In the genomic region with DNA sequence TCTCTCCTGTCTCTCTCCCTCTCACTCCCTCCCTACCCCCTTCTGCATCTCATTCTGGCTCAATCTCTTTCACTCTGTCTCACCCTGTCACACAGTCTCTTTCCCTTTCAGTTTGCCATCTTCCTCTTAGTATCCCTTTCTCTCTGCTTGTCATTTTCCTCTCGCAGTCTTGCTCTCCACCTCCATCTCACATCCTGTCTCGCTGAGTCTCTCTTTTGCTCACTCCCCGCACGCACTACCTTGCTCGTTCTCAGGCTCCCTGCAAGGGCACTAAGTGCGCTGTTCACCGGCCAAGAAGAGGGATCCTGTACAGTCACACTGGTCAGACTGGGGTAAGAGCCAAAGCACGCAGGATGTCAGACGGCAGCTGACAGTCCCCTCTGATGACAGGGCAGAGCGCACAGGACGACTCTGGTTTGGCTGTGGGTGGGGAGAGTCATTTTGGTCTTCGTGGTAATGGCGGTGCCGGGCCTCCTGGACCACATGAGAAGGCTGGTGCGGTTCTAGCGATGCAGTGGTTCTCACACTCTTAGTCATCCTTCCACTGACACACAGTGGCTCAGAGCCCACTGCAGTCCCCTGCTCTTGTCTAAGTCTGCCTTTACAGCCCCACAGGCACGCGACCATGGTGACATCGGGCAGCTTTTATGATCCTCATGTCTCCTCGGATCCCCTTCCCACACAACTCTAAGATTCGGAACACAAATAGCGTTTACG, we compare ENCODE assay signal across 1 cellular context.
TF ChIP-seq lines count a peak whose summit lies in the region.

No MANE protein-coding gene starts in this region.

TF ChIP-seq in K562, 482 proteins besides CTCF, POLR2A, EP300 and RAD21 (continued from another document and continues in another):
- TF ChIP-seq, protein P1, sequence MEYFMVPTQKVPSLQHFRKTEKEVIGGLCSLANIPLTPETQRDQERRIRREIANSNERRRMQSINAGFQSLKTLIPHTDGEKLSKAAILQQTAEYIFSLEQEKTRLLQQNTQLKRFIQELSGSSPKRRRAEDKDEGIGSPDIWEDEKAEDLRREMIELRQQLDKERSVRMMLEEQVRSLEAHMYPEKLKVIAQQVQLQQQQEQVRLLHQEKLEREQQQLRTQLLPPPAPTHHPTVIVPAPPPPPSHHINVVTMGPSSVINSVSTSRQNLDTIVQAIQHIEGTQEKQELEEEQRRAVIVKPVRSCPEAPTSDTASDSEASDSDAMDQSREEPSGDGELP (CRISPR knock-in tag; IDR thresholded peaks at IDR 0.05; ENCODE audit: borderline replicate concordance) = peak; percentile 15; the same call in 1 of the 2 replicates
- TF ChIP-seq, protein P2, sequence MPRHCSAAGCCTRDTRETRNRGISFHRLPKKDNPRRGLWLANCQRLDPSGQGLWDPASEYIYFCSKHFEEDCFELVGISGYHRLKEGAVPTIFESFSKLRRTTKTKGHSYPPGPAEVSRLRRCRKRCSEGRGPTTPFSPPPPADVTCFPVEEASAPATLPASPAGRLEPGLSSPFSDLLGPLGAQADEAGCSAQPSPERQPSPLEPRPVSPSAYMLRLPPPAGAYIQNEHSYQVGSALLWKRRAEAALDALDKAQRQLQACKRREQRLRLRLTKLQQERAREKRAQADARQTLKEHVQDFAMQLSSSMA (CRISPR knock-in tag; IDR thresholded peaks at IDR 0.05) = no peak
- TF ChIP-seq, protein P3, sequence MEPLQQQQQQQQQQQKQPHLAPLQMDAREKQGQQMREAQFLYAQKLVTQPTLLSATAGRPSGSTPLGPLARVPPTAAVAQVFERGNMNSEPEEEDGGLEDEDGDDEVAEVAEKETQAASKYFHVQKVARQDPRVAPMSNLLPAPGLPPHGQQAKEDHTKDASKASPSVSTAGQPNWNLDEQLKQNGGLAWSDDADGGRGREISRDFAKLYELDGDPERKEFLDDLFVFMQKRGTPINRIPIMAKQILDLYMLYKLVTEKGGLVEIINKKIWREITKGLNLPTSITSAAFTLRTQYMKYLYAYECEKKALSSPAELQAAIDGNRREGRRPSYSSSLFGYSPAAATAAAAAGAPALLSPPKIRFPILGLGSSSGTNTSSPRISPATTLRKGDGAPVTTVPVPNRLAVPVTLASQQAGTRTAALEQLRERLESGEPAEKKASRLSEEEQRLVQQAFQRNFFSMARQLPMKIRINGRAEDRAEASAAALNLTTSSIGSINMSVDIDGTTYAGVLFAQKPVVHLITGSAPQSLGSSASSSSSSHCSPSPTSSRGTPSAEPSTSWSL (CRISPR knock-in tag; IDR thresholded peaks at IDR 0.05; ENCODE audit: borderline replicate concordance) = 0 out of 2 replicates have a peak, but pooled peaks have one; percentile 18
- TF ChIP-seq ZNF124 (CRISPR knock-in tag; IDR thresholded peaks at IDR 0.05) = no peak
- TF ChIP-seq, protein P4, sequence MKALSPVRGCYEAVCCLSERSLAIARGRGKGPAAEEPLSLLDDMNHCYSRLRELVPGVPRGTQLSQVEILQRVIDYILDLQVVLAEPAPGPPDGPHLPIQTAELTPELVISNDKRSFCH (CRISPR knock-in tag; IDR thresholded peaks at IDR 0.05) = no peak
- TF ChIP-seq, protein P4 (tag; IDR thresholded peaks at IDR 0.05) = peak; percentile 34; the same call in 1 of the 2 replicates
- no peak for TF ChIP-seq NR4A1 (CRISPR knock-in tag; IDR thresholded peaks at IDR 0.05)
- TF ChIP-seq NR4A1 (tag; IDR thresholded peaks at IDR 0.05) = peak; percentile 61; the same call in 1 of the 2 replicates
- TF ChIP-seq, protein P5, sequence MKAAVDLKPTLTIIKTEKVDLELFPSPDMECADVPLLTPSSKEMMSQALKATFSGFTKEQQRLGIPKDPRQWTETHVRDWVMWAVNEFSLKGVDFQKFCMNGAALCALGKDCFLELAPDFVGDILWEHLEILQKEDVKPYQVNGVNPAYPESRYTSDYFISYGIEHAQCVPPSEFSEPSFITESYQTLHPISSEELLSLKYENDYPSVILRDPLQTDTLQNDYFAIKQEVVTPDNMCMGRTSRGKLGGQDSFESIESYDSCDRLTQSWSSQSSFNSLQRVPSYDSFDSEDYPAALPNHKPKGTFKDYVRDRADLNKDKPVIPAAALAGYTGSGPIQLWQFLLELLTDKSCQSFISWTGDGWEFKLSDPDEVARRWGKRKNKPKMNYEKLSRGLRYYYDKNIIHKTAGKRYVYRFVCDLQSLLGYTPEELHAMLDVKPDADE (conservative IDR thresholded peaks at IDR 0.05; ENCODE audit: control insufficient read depth, low read depth, low read length) = no peak
- no peak for TF ChIP-seq MTF1 (CRISPR knock-in tag; IDR thresholded peaks at IDR 0.05; ENCODE audit: borderline replicate concordance)
- TF ChIP-seq ZBTB1 (CRISPR knock-in tag; IDR thresholded peaks at IDR 0.05; ENCODE audit: borderline replicate concordance, low read depth) = peak; percentile 54; the same call in 1 of the 2 replicates
- TF ChIP-seq, protein P6, sequence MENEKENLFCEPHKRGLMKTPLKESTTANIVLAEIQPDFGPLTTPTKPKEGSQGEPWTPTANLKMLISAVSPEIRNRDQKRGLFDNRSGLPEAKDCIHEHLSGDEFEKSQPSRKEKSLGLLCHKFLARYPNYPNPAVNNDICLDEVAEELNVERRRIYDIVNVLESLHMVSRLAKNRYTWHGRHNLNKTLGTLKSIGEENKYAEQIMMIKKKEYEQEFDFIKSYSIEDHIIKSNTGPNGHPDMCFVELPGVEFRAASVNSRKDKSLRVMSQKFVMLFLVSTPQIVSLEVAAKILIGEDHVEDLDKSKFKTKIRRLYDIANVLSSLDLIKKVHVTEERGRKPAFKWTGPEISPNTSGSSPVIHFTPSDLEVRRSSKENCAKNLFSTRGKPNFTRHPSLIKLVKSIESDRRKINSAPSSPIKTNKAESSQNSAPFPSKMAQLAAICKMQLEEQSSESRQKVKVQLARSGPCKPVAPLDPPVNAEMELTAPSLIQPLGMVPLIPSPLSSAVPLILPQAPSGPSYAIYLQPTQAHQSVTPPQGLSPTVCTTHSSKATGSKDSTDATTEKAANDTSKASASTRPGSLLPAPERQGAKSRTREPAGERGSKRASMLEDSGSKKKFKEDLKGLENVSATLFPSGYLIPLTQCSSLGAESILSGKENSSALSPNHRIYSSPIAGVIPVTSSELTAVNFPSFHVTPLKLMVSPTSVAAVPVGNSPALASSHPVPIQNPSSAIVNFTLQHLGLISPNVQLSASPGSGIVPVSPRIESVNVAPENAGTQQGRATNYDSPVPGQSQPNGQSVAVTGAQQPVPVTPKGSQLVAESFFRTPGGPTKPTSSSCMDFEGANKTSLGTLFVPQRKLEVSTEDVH (IDR thresholded peaks at IDR 0.05; ENCODE audit: low read depth, partially characterized antibody) = no peak
- TF ChIP-seq, protein P7, sequence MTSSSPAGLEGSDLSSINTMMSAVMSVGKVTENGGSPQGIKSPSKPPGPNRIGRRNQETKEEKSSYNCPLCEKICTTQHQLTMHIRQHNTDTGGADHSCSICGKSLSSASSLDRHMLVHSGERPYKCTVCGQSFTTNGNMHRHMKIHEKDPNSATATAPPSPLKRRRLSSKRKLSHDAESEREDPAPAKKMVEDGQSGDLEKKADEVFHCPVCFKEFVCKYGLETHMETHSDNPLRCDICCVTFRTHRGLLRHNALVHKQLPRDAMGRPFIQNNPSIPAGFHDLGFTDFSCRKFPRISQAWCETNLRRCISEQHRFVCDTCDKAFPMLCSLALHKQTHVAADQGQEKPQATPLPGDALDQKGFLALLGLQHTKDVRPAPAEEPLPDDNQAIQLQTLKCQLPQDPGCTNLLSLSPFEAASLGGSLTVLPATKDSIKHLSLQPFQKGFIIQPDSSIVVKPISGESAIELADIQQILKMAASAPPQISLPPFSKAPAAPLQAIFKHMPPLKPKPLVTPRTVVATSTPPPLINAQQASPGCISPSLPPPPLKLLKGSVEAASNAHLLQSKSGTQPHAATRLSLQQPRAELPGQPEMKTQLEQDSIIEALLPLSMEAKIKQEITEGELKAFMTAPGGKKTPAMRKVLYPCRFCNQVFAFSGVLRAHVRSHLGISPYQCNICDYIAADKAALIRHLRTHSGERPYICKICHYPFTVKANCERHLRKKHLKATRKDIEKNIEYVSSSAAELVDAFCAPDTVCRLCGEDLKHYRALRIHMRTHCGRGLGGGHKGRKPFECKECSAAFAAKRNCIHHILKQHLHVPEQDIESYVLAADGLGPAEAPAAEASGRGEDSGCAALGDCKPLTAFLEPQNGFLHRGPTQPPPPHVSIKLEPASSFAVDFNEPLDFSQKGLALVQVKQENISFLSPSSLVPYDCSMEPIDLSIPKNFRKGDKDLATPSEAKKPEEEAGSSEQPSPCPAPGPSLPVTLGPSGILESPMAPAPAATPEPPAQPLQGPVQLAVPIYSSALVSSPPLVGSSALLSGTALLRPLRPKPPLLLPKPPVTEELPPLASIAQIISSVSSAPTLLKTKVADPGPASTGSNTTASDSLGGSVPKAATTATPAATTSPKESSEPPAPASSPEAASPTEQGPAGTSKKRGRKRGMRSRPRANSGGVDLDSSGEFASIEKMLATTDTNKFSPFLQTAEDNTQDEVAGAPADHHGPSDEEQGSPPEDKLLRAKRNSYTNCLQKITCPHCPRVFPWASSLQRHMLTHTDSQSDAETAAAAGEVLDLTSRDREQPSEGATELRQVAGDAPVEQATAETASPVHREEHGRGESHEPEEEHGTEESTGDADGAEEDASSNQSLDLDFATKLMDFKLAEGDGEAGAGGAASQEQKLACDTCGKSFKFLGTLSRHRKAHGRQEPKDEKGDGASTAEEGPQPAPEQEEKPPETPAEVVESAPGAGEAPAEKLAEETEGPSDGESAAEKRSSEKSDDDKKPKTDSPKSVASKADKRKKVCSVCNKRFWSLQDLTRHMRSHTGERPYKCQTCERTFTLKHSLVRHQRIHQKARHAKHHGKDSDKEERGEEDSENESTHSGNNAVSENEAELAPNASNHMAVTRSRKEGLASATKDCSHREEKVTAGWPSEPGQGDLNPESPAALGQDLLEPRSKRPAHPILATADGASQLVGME (CRISPR knock-in tag; IDR thresholded peaks at IDR 0.05) = 0 out of 2 replicates have a peak, but pooled peaks have one; percentile 12
- peak in 1 of 2 experiments; percentile 31; a peak in 1 of 4 replicates for TF ChIP-seq HDAC1 (IDR thresholded peaks at IDR 0.05)
- TF ChIP-seq HDAC3 (IDR thresholded peaks at IDR 0.05; ENCODE audit: borderline replicate concordance, partially characterized antibody) = no peak
- no peak for TF ChIP-seq CBFB (CRISPR knock-in tag; IDR thresholded peaks at IDR 0.05)
- no peak for TF ChIP-seq ZNF707 (CRISPR knock-in tag; conservative IDR thresholded peaks at IDR 0.05)
- TF ChIP-seq SMAD3 (CRISPR knock-in tag; conservative IDR thresholded peaks at IDR 0.05) = no peak
- no peak for TF ChIP-seq CBX8 (IDR thresholded peaks at IDR 0.05; ENCODE audit: borderline replicate concordance, extremely low read depth, low read depth, low read length, poor library complexity, severe bottlenecking)
- no peak for TF ChIP-seq HDAC6 (IDR thresholded peaks at IDR 0.05; ENCODE audit: low read depth, low read length)
- TF ChIP-seq BCOR (IDR thresholded peaks at IDR 0.05) = no peak
- TF ChIP-seq, protein P8, sequence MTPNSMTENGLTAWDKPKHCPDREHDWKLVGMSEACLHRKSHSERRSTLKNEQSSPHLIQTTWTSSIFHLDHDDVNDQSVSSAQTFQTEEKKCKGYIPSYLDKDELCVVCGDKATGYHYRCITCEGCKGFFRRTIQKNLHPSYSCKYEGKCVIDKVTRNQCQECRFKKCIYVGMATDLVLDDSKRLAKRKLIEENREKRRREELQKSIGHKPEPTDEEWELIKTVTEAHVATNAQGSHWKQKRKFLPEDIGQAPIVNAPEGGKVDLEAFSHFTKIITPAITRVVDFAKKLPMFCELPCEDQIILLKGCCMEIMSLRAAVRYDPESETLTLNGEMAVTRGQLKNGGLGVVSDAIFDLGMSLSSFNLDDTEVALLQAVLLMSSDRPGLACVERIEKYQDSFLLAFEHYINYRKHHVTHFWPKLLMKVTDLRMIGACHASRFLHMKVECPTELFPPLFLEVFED (CRISPR knock-in tag; conservative IDR thresholded peaks at IDR 0.05) = no peak
- TF ChIP-seq, protein P9, sequence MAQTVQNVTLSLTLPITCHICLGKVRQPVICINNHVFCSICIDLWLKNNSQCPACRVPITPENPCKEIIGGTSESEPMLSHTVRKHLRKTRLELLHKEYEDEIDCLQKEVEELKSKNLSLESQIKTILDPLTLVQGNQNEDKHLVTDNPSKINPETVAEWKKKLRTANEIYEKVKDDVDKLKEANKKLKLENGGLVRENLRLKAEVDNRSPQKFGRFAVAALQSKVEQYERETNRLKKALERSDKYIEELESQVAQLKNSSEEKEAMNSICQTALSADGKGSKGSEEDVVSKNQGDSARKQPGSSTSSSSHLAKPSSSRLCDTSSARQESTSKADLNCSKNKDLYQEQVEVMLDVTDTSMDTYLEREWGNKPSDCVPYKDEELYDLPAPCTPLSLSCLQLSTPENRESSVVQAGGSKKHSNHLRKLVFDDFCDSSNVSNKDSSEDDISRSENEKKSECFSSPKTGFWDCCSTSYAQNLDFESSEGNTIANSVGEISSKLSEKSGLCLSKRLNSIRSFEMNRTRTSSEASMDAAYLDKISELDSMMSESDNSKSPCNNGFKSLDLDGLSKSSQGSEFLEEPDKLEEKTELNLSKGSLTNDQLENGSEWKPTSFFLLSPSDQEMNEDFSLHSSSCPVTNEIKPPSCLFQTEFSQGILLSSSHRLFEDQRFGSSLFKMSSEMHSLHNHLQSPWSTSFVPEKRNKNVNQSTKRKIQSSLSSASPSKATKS (CRISPR knock-in tag; IDR thresholded peaks at IDR 0.05) = no peak
- TF ChIP-seq ARNT (IDR thresholded peaks at IDR 0.05) = no peak
- TF ChIP-seq ZNF584 (CRISPR knock-in tag; IDR thresholded peaks at IDR 0.05; ENCODE audit: low read depth) = peak; percentile 74; the same call in 1 of the 2 replicates
- TF ChIP-seq ZNF785 (CRISPR knock-in tag; IDR thresholded peaks at IDR 0.05) = no peak
- TF ChIP-seq SIN3A (IDR thresholded peaks at IDR 0.05; ENCODE audit: borderline replicate concordance in 2 of 2, control insufficient read depth in 1 of 2, low read depth in 2 of 2, low read length in 2 of 2) = no peak
- TF ChIP-seq, protein P10, sequence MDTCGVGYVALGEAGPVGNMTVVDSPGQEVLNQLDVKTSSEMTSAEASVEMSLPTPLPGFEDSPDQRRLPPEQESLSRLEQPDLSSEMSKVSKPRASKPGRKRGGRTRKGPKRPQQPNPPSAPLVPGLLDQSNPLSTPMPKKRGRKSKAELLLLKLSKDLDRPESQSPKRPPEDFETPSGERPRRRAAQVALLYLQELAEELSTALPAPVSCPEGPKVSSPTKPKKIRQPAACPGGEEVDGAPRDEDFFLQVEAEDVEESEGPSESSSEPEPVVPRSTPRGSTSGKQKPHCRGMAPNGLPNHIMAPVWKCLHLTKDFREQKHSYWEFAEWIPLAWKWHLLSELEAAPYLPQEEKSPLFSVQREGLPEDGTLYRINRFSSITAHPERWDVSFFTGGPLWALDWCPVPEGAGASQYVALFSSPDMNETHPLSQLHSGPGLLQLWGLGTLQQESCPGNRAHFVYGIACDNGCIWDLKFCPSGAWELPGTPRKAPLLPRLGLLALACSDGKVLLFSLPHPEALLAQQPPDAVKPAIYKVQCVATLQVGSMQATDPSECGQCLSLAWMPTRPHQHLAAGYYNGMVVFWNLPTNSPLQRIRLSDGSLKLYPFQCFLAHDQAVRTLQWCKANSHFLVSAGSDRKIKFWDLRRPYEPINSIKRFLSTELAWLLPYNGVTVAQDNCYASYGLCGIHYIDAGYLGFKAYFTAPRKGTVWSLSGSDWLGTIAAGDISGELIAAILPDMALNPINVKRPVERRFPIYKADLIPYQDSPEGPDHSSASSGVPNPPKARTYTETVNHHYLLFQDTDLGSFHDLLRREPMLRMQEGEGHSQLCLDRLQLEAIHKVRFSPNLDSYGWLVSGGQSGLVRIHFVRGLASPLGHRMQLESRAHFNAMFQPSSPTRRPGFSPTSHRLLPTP (IDR thresholded peaks at IDR 0.05; ENCODE audit: borderline replicate concordance, extremely low read depth, insufficient read length) = no peak
- 0 out of 2 replicates have a peak, but pooled peaks have one; percentile 13 for TF ChIP-seq HIVEP1 (CRISPR knock-in tag; IDR thresholded peaks at IDR 0.05)
- TF ChIP-seq COPS2 (conservative IDR thresholded peaks at IDR 0.05) = no peak
- no peak for TF ChIP-seq TFAM (CRISPR knock-in tag; conservative IDR thresholded peaks at IDR 0.05)
